ENCODE assay signal across 8 cellular contexts in genomic region chr2:72745679-72746368, GRCh38.
A peak's percentile ranks its signal among the peaks of the same experiment; 100 is the strongest.
DNase-seq lines count a peak whose midpoint lies in the region; ATAC-seq, FAIRE-seq and TF ChIP-seq lines count a peak whose summit lies in the region.

No MANE protein-coding gene starts in this region.

- TF ChIP-seq CTCF in C4-2B (conservative IDR thresholded peaks at IDR 0.05) (peak; percentile 70), MCF 10A (IDR thresholded peaks at IDR 0.05; ENCODE audit: unreplicated experiment) (peak; percentile 68)

- CTCF ChIA-PET in MCF 10A (lab: Yijun Ruan, JAX) = interaction anchor here (0.6 to 2.5 kb wide), 21 partner anchors 8 to 1200 kb away, joined by 3 to 7 read pairs (median 3); no protein-coding TSS in a partner anchor

- POLR2A ChIA-PET in MCF 10A (lab: Yijun Ruan, JAX) = interaction anchor here (0.7 kb wide), 1 partner anchor 118 kb away, joined by 3 read pairs; no protein-coding TSS in a partner anchor

- no peaks in the 10 kb centered on the region for H3K27me3 ChIP-seq in HAP-1 (ENCODE audit: low read depth)

- peaks cover 4% of the 10 kb centered on the region for H3K4me1 ChIP-seq in HAP-1

- no peaks in the 10 kb centered on the region for H3K9me3 ChIP-seq in HAP-1

- H3K4me3 Mint-ChIP-seq in MCF 10A (ENCODE audit: unreplicated experiment) = no peak overlapping the region

- H3K27me3 Mint-ChIP-seq in MCF 10A (ENCODE audit: insufficient read depth, unreplicated experiment) = no peaks in the 10 kb centered on the region

- no peak for FAIRE-seq in urothelium cell line (lab: Jason Lieb, UNC)

- no peak overlapping the region for H3K27ac ChIP-seq in C4-2B

- no TSS peak for BruUV-seq in MCF 10A (replicated peaks; lab: Mats Ljungman, UMichigan)

- ATAC-seq in GM19463 (IDR thresholded peaks at IDR 0.05; ENCODE audit: unreplicated experiment) (no peak), HG03159 (IDR thresholded peaks at IDR 0.05; ENCODE audit: unreplicated experiment) (no peak)

- in situ Hi-C loops in HAP-1 (cut with MboI; ENCODE audit: low sequenced_read_pairs) = loop anchor here (10.0 to 25.0 kb wide), 4 partner anchors 584 to 1191 kb away; no protein-coding TSS in a partner anchor

- DNase-seq in HAP-1 (ENCODE audit: low spot score in 2 of 2) (peak; percentile 31 to 74), NCI-H510A (lab: John Stamatoyannopoulos, UW) (peak; percentile 9), MCF 10A (ENCODE audit: unreplicated experiment) (peak; percentile 72), kidney tubule cell (ENCODE audit: low spot score) (peak; percentile 65), urothelium cell line (ENCODE audit: low spot score) (peak; percentile 33)

- H3K36me3 Mint-ChIP-seq in MCF 10A (ENCODE audit: insufficient read depth, unreplicated experiment) = no peaks in the 10 kb centered on the region

- intact Hi-C loops in MCF 10A (cut with micrococcal nuclease) = loop anchor here (1.0 to 5.0 kb wide), 4 partner anchors 167 to 1199 kb away; no protein-coding TSS in a partner anchor

- H3K36me3 ChIP-seq in HAP-1 (replicated peaks) = no peaks in the 10 kb centered on the region

- H3K9me3 Mint-ChIP-seq in MCF 10A (ENCODE audit: unreplicated experiment) = no peaks in the 10 kb centered on the region

- H3K27ac Mint-ChIP-seq in MCF 10A (ENCODE audit: low read depth, unreplicated experiment) = no peak overlapping the region

- H3K4me3 ChIP-seq in HAP-1 = no peak overlapping the region

- H3K4me1 Mint-ChIP-seq in MCF 10A (ENCODE audit: insufficient read depth, unreplicated experiment) = no peaks in the 10 kb centered on the region

Comparison
In these comparisons a context has a peak if more than half of its experiments do, and no peak if none do; other contexts are left out.
1. DNase-seq: peak in every context shown above with its lines; median percentile 72 in MCF 10A; 65 in kidney tubule cell; 52 in HAP-1; 33 in urothelium cell line; 9 in NCI-H510A.